Comparison of ENCODE assay signal across 17 cellular contexts in genomic region chr3:75341324-75342067, GRCh38.
DNase-seq lines count a peak whose midpoint lies in the region; ATAC-seq and TF ChIP-seq lines count a peak whose summit lies in the region.
"Had no signal": no experiment of that assay in that cellular context is flagged by ENCODE, and none has a peak within 500 bp of the region (broad histone marks: within the 10 kb centered on the region; RNA-seq: fewer than 3 reads in every experiment).

No MANE protein-coding gene starts in this region.

- peaks cover 0 to 13% (median 11%) of the 10 kb centered on the region in 4 donors for H3K4me1 ChIP-seq in tibial artery

- 0 out of 2 replicates have a peak, but pooled peaks have one; percentile 22 for TF ChIP-seq RAD21 in Ishikawa (IDR thresholded peaks at IDR 0.05; ENCODE audit: low read depth)

- H3K36me3 Mint-ChIP-seq in dendritic cell treated with granulocyte-macrophage colony-stimulating factor and Interleukin-4, amounts not matched to agents 40 ng/mL and 50 ng/mL, for 4 days (ENCODE audit: low read depth): no peaks in the 10 kb centered on the region
- no peaks in the 10 kb centered on the region for H3K36me3 Mint-ChIP-seq in nephron (ENCODE audit: low read depth)
- H3K36me3 Mint-ChIP-seq: brain, T-cell had no signal

- H3K36me3 ChIP-seq in tibial artery: no peaks in the 10 kb centered on the region

- H3K27me3 Mint-ChIP-seq in dendritic cell treated with granulocyte-macrophage colony-stimulating factor and Interleukin-4, amounts not matched to agents 40 ng/mL and 50 ng/mL, for 4 days: peaks cover 2% of the 10 kb centered on the region
- H3K27me3 Mint-ChIP-seq in nephron (ENCODE audit: low read depth): no peaks in the 10 kb centered on the region
- H3K27me3 Mint-ChIP-seq: brain had no signal

- H3K27me3 ChIP-seq in tibial artery: no peaks in the 10 kb centered on the region

- H3K4me3 ChIP-seq in tibial artery: no peak overlapping the region

- H3K27ac Mint-ChIP-seq in dendritic cell treated with granulocyte-macrophage colony-stimulating factor and Interleukin-4, amounts not matched to agents 40 ng/mL and 50 ng/mL, for 4 days: peak overlapping the region; percentile 15
- H3K27ac Mint-ChIP-seq in nephron: peak overlapping the region in 2 of 3 experiments; percentile 80 to 81
- H3K27ac Mint-ChIP-seq: brain, T-cell had no signal

- no peak overlapping the region for H3K27ac ChIP-seq in tibial artery
- H3K27ac ChIP-seq: VCaP had no signal

- DNase-seq in COLO829 (ENCODE audit: low spot score) (peak; percentile 76), NCI-H1417 (lab: John Stamatoyannopoulos, UW) (no peak), tibial artery (no peak)
- DNase-seq: activated gamma-delta T cell treated with Interleukin-2 at 50 U/mL for 16 hours, AML-193, DMS 273 treated with DMSO at 0.1 percent for 48 hours, hypothalamus, NCI-H146, substantia nigra, T-cell had no signal

- peaks cover 13% of the 10 kb centered on the region for H3K4me1 Mint-ChIP-seq in dendritic cell treated with granulocyte-macrophage colony-stimulating factor and Interleukin-4, amounts not matched to agents 40 ng/mL and 50 ng/mL, for 4 days (ENCODE audit: low read depth)
- H3K4me1 Mint-ChIP-seq in nephron: peaks cover 4% of the 10 kb centered on the region
- H3K4me1 Mint-ChIP-seq: T-cell had no signal

- H3K4me3 Mint-ChIP-seq in dendritic cell treated with granulocyte-macrophage colony-stimulating factor and Interleukin-4, amounts not matched to agents 40 ng/mL and 50 ng/mL, for 4 days: no peak overlapping the region
- peak overlapping the region in 1 of 3 experiments; percentile 53 for H3K4me3 Mint-ChIP-seq in nephron
- H3K4me3 Mint-ChIP-seq: brain, T-cell had no signal

- TF ChIP-seq EP300 in Ishikawa (IDR thresholded peaks at IDR 0.05; ENCODE audit: borderline replicate concordance): no peak

- H3K9me3 ChIP-seq in tibial artery: no peaks in the 10 kb centered on the region

- H3K9me3 Mint-ChIP-seq in dendritic cell treated with granulocyte-macrophage colony-stimulating factor and Interleukin-4, amounts not matched to agents 40 ng/mL and 50 ng/mL, for 4 days: no peaks in the 10 kb centered on the region
- H3K9me3 Mint-ChIP-seq in nephron: no peaks in the 10 kb centered on the region
- H3K9me3 Mint-ChIP-seq: brain, T-cell had no signal

- ATAC-seq in HG03159 (IDR thresholded peaks at IDR 0.05; ENCODE audit: unreplicated experiment): no peak
- ATAC-seq in GM19467 (IDR thresholded peaks at IDR 0.05; ENCODE audit: unreplicated experiment): no peak
- ATAC-seq: T-cell had no signal

- TF ChIP-seq CTCF in nephron (IDR thresholded peaks at IDR 0.05; ENCODE audit: unreplicated experiment in 3 of 3) (no peak), tibial artery (IDR thresholded peaks at IDR 0.05) (no peak)

- intact Hi-C loops in dendritic cell treated with granulocyte-macrophage colony-stimulating factor and Interleukin-4, amounts not matched to agents 40 ng/mL and 50 ng/mL, for 4 days (cut with micrococcal nuclease): no loop called here
- intact Hi-C loops in tibial artery (cut with DNase I; ENCODE audit: low total_unique reads): no loop called here

TF ChIP-seq in Ishikawa, 13 proteins besides CTCF, POLR2A, EP300 and RAD21:
- TF ChIP-seq ZBTB7A (IDR thresholded peaks at IDR 0.05; ENCODE audit: low read depth) (no peak), NFIC (IDR thresholded peaks at IDR 0.05) (no peak), TCF12 (IDR thresholded peaks at IDR 0.05; ENCODE audit: low read depth) (no peak), TEAD4 (IDR thresholded peaks at IDR 0.05) (no peak), CREB1 (IDR thresholded peaks at IDR 0.05; ENCODE audit: low read depth) (no peak), TAF1 (IDR thresholded peaks at IDR 0.05; ENCODE audit: low read depth) (no peak), MAX (IDR thresholded peaks at IDR 0.05) (no peak), USF1 (IDR thresholded peaks at IDR 0.05) (no peak), REST (IDR thresholded peaks at IDR 0.05; ENCODE audit: low read depth) (no peak), CEBPB (IDR thresholded peaks at IDR 0.05) (no peak), EGR1 (IDR thresholded peaks at IDR 0.05) (no peak), FOXM1 (IDR thresholded peaks at IDR 0.05; ENCODE audit: borderline replicate concordance, low read depth) (no peak), YY1 (IDR thresholded peaks at IDR 0.05; ENCODE audit: low read depth) (no peak)
TF ChIP-seq in Ishikawa: peak in this region for 0.
